In the genomic region with DNA sequence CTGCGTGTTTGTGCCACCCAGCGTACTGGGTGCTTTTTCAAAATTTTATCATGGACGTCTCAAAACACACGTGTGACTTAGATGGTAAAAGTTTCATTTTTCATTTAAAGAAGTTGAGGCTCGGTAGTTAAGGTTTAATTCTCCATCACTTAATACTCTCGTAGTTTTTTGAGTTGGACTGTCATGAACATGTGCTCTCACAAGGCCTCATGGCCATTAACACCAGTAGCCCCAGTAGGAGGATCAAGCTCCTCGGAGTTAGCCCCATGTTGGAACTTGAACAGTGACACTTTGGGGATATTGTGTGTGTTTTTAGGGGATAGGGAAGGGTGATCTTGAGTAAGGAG, we compare ENCODE assay signal across 9 cellular contexts. TPM values are rescaled to one million over a fixed set of nuclear protein-coding genes. Genes with fewer than 3 reads are reported as not detected.
A peak's percentile ranks its signal among the peaks of the same experiment; 100 is the strongest.
DNase-seq lines count a peak whose midpoint lies in the region; ATAC-seq and TF ChIP-seq lines count a peak whose summit lies in the region.
"Had no signal": no experiment of that assay in that cellular context is flagged by ENCODE, and none has a peak within 500 bp of the region (broad histone marks: within the 10 kb centered on the region; RNA-seq: fewer than 3 reads in every experiment).

No MANE protein-coding gene starts in this region.

- DNase-seq in CD4-positive, CD25-positive, alpha-beta regulatory T cell = no peak
- DNase-seq in LNCaP clone FGC (ENCODE audit: low read depth) = no peak
- no peak for DNase-seq in nephron progenitor cell
- DNase-seq in stimulated activated CD4-positive, alpha-beta T cell treated with anti-CD3 and anti-CD28 coated beads, Interleukin-12 subunit alpha, Interleukin-12 subunit beta, amount 100 ng/mL, for 4 hours = no peak
- DNase-seq in NCI-H226 = no peak

- intact Hi-C loops in dendritic cell treated with granulocyte-macrophage colony-stimulating factor and Interleukin-4, amounts not matched to agents 40 ng/mL and 50 ng/mL, for 4 days (cut with micrococcal nuclease) = loop anchor here (5.0 kb wide), 1 partner anchor 87 kb away; no protein-coding TSS in a partner anchor

- no peak for ATAC-seq in CD4-positive, CD25-positive, alpha-beta regulatory T cell (ENCODE audit: low read depth in 2 of 2)
- ATAC-seq in HG02678 (IDR thresholded peaks at IDR 0.05; ENCODE audit: unreplicated experiment) = no peak
- no peak for ATAC-seq in HG03095 (IDR thresholded peaks at IDR 0.05; ENCODE audit: unreplicated experiment)

- H3K27ac Mint-ChIP-seq in CD4-positive, CD25-positive, alpha-beta regulatory T cell = peak overlapping the region; percentile 96 to 99 (median 97)
- peak overlapping the region; percentile 88 for H3K27ac Mint-ChIP-seq in dendritic cell treated with granulocyte-macrophage colony-stimulating factor and Interleukin-4, amounts not matched to agents 40 ng/mL and 50 ng/mL, for 4 days
- no peak overlapping the region for H3K27ac Mint-ChIP-seq in nephron progenitor cell

- peaks cover 4 to 22% (median 10%) of the 10 kb centered on the region in 4 donors for H3K4me1 Mint-ChIP-seq in CD4-positive, CD25-positive, alpha-beta regulatory T cell
- peaks cover 12% of the 10 kb centered on the region for H3K4me1 Mint-ChIP-seq in dendritic cell treated with granulocyte-macrophage colony-stimulating factor and Interleukin-4, amounts not matched to agents 40 ng/mL and 50 ng/mL, for 4 days (ENCODE audit: low read depth)
- peaks cover 39% of the 10 kb centered on the region for H3K4me1 Mint-ChIP-seq in nephron progenitor cell

- peaks cover 12% of the 10 kb centered on the region for H3K4me1 ChIP-seq in CD4-positive, CD25-positive, alpha-beta regulatory T cell (ENCODE audit: control insufficient read depth, insufficient read depth, low read length, poor library complexity, severe bottlenecking)

- no peaks in the 10 kb centered on the region for H3K9me3 ChIP-seq in CD4-positive, CD25-positive, alpha-beta regulatory T cell (ENCODE audit: control insufficient read depth in 2 of 2, low read length in 2 of 2)

- TF ChIP-seq CTCF in LNCaP clone FGC (IDR thresholded peaks at IDR 0.05; ENCODE audit: control insufficient read depth, extremely low read depth, insufficient read depth) (no peak), nephron progenitor cell (IDR thresholded peaks at IDR 0.05) (no peak)

- no peaks in the 10 kb centered on the region for H3K27me3 ChIP-seq in CD4-positive, CD25-positive, alpha-beta regulatory T cell (ENCODE audit: control insufficient read depth, insufficient read depth, low read length)

- peaks cover 16% of the 10 kb centered on the region for H3K27me3 Mint-ChIP-seq in CD4-positive, CD25-positive, alpha-beta regulatory T cell
- H3K27me3 Mint-ChIP-seq in dendritic cell treated with granulocyte-macrophage colony-stimulating factor and Interleukin-4, amounts not matched to agents 40 ng/mL and 50 ng/mL, for 4 days = peaks cover 16% of the 10 kb centered on the region
- H3K27me3 Mint-ChIP-seq in nephron progenitor cell (ENCODE audit: low read depth, poor library complexity) = peaks cover 4% of the 10 kb centered on the region

- peak overlapping the region; percentile 92 for H3K27ac ChIP-seq in CD4-positive, CD25-positive, alpha-beta regulatory T cell (ENCODE audit: insufficient read depth, low read length, poor library complexity, severe bottlenecking)

- H3K36me3 ChIP-seq in CD4-positive, CD25-positive, alpha-beta regulatory T cell (ENCODE audit: control insufficient read depth, insufficient read depth, low read length) = no peaks in the 10 kb centered on the region

- no peaks in the 10 kb centered on the region for H3K36me3 Mint-ChIP-seq in CD4-positive, CD25-positive, alpha-beta regulatory T cell
- H3K36me3 Mint-ChIP-seq in dendritic cell treated with granulocyte-macrophage colony-stimulating factor and Interleukin-4, amounts not matched to agents 40 ng/mL and 50 ng/mL, for 4 days (ENCODE audit: low read depth) = peaks cover 9% of the 10 kb centered on the region
- no peaks in the 10 kb centered on the region for H3K36me3 Mint-ChIP-seq in nephron progenitor cell (ENCODE audit: low read depth)

- peak overlapping the region; percentile 86 to 94 (median 92) for H3K4me3 Mint-ChIP-seq in CD4-positive, CD25-positive, alpha-beta regulatory T cell
- H3K4me3 Mint-ChIP-seq in dendritic cell treated with granulocyte-macrophage colony-stimulating factor and Interleukin-4, amounts not matched to agents 40 ng/mL and 50 ng/mL, for 4 days = peak overlapping the region; percentile 92
- peak overlapping the region; percentile 87 for H3K4me3 Mint-ChIP-seq in nephron progenitor cell

- H3K4me3 ChIP-seq in CD4-positive, CD25-positive, alpha-beta regulatory T cell (ENCODE audit: low read depth, low read length) = peak overlapping the region; percentile 76
- peak overlapping the region; percentile 57 for H3K4me3 ChIP-seq in LNCaP clone FGC (ENCODE audit: low read depth, low read length)

- H3K9me3 Mint-ChIP-seq in CD4-positive, CD25-positive, alpha-beta regulatory T cell = no peaks in the 10 kb centered on the region
- no peaks in the 10 kb centered on the region for H3K9me3 Mint-ChIP-seq in dendritic cell treated with granulocyte-macrophage colony-stimulating factor and Interleukin-4, amounts not matched to agents 40 ng/mL and 50 ng/mL, for 4 days
- H3K9me3 Mint-ChIP-seq in nephron progenitor cell = no peaks in the 10 kb centered on the region

RNA-seq across cellular contexts. Expression of a gene that starts 15.3 kb away (rescaled TPM):
- total RNA-seq in CD4-positive, CD25-positive, alpha-beta regulatory T cell = 0.35 TPM
- under 1 TPM; 0.25 to 0.90 (median 0.32) TPM for polyA plus RNA-seq in CD4-positive, CD25-positive, alpha-beta regulatory T cell
- total RNA-seq: myocyte had no signal

RNA-seq across cellular contexts. Expression of a gene that starts 50.6 kb away (rescaled TPM):
- 435 TPM for total RNA-seq in CD4-positive, CD25-positive, alpha-beta regulatory T cell
- 100 to 1,000 TPM; 296 to 366 (median 316) TPM for polyA plus RNA-seq in CD4-positive, CD25-positive, alpha-beta regulatory T cell
